ENCODE assay signal across 14 cellular contexts in the genomic region with DNA sequence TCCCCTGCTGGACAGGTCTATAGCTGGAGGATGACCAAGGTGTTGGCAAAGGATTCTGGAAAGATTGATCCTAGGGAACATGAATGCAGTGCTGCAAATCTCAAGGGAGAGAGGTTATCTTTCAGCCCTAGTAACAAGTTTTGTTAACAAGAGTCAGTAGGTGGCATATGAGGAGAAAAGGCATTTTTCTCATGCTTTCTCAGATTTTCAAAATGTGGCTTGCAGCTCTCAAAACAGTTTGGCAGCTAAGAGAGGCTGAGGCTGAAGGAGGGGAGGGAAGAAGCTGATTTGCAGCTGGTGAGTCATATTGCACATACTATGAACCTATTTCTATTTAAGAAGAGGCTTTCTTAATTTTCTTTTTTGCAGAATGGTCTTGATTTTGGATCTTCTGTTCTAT.
DNase-seq lines count a peak whose midpoint lies in the region; ATAC-seq, FAIRE-seq and TF ChIP-seq lines count a peak whose summit lies in the region.
"Had no signal": no experiment of that assay in that cellular context is flagged by ENCODE, and none has a peak within 500 bp of the region (broad histone marks: within the 10 kb centered on the region; RNA-seq: fewer than 3 reads in every experiment).

No MANE protein-coding gene starts in this region.

- no peaks in the 10 kb centered on the region for H4K20me1 ChIP-seq in astrocyte (ENCODE audit: insufficient read depth, low read length)

- intact Hi-C loops in right cardiac atrium (cut with DNase I), result loop anchor here in 2 of 4 donors (5.0 to 10.0 kb wide), 2 partner anchors 33 to 255 kb away; no protein-coding TSS in a partner anchor

- H3K4me2 ChIP-seq in astrocyte (ENCODE audit: low read length), result peak overlapping the region; percentile 11

- peaks cover 10% of the 10 kb centered on the region for H3K27me3 Mint-ChIP-seq in astrocyte (ENCODE audit: low read depth, unreplicated experiment)

- no peak overlapping the region for H3K4me3 Mint-ChIP-seq in astrocyte (ENCODE audit: unreplicated experiment)

- H2AFZ ChIP-seq in astrocyte (ENCODE audit: low read depth, low read length), result no peak overlapping the region

- TF ChIP-seq CTCF in cardiac muscle cell (IDR thresholded peaks at IDR 0.05; ENCODE audit: low read depth, low read length), result peak; percentile 13
- no peak for TF ChIP-seq CTCF in astrocyte (IDR thresholded peaks at IDR 0.05; ENCODE audit: insufficient read depth, low read depth, low read length)

- no peaks in the 10 kb centered on the region for H3K9me3 Mint-ChIP-seq in astrocyte (ENCODE audit: unreplicated experiment)

- peaks cover 28% of the 10 kb centered on the region for H3K4me1 Mint-ChIP-seq in astrocyte (ENCODE audit: low read depth, unreplicated experiment)

- DNase-seq in cardiac muscle cell (ENCODE audit: low read depth in 1 of 2, low spot score in 1 of 2) (peak in 1 of 2 donors; percentile 82), right cardiac atrium (no peak), astrocyte (ENCODE audit: low read depth) (peak; percentile 86), fibroblast of the conjunctiva (ENCODE audit: low read depth) (peak; percentile 53), SW 1271 (lab: John Stamatoyannopoulos, UW) (no peak), SKM-1 (lab: John Stamatoyannopoulos, UW; ENCODE audit: unreplicated experiment) (no peak), GF-D8 (lab: John Stamatoyannopoulos, UW) (no peak)
- DNase-seq: activated naive CD4-positive, alpha-beta T cell treated with Interleukin-2 at 50 U/mL for 16 hours; NCI-H1092 treated with DMSO at 0.1 percent for 48 hours; NCI-H2171 had no signal

- H3K36me3 Mint-ChIP-seq in astrocyte (ENCODE audit: low read depth, unreplicated experiment), result no peaks in the 10 kb centered on the region

- H3K9ac ChIP-seq in astrocyte (ENCODE audit: low read length), result no peak overlapping the region

- H3K79me2 ChIP-seq in astrocyte (ENCODE audit: insufficient read depth, low read length), result no peaks in the 10 kb centered on the region

- H3K4me1 ChIP-seq in cardiac muscle cell (ENCODE audit: low read depth) (no peaks in the 10 kb centered on the region), right cardiac atrium (ENCODE audit: control insufficient read depth, insufficient read depth, low read length) (no peaks in the 10 kb centered on the region), astrocyte (ENCODE audit: insufficient read depth, low read length) (peaks cover 21% of the 10 kb centered on the region)

- H3K27ac ChIP-seq in cardiac muscle cell (no peak overlapping the region), right cardiac atrium (ENCODE audit: low read length) (no peak overlapping the region), astrocyte (ENCODE audit: low read depth, low read length) (peak overlapping the region; percentile 6)
- H3K27ac ChIP-seq: SK-N-MC, VCaP had no signal

- no peaks in the 10 kb centered on the region for H3K27me3 ChIP-seq in cardiac muscle cell
- H3K27me3 ChIP-seq in right cardiac atrium (ENCODE audit: control insufficient read depth, insufficient read depth), result no peaks in the 10 kb centered on the region
- peaks cover 2% of the 10 kb centered on the region for H3K27me3 ChIP-seq in astrocyte (ENCODE audit: insufficient read depth, low read length)

- H3K36me3 ChIP-seq in cardiac muscle cell (no peaks in the 10 kb centered on the region), astrocyte (ENCODE audit: insufficient read depth, low read length) (no peaks in the 10 kb centered on the region)

- FAIRE-seq in astrocyte (lab: Jason Lieb, UNC), result peak; percentile 62

- H3K4me3 ChIP-seq in cardiac muscle cell, result no peak overlapping the region
- no peak overlapping the region for H3K4me3 ChIP-seq in right cardiac atrium (ENCODE audit: low read length)
- H3K4me3 ChIP-seq in astrocyte (ENCODE audit: insufficient read depth, low read depth, low read length), result no peak overlapping the region
- H3K4me3 ChIP-seq: SK-N-MC had no signal

- peak overlapping the region; percentile 37 for H3K27ac Mint-ChIP-seq in astrocyte (ENCODE audit: unreplicated experiment)

- ATAC-seq in right cardiac atrium (no peak), GM21528 (IDR thresholded peaks at IDR 0.05; ENCODE audit: low FRiP score, unreplicated experiment) (no peak)
- ATAC-seq: esophagus mucosa had no signal

- H3K9me3 ChIP-seq in cardiac muscle cell (ENCODE audit: low read depth), result no peaks in the 10 kb centered on the region
- H3K9me3 ChIP-seq in right cardiac atrium (ENCODE audit: control insufficient read depth, low read length), result no peaks in the 10 kb centered on the region
- no peaks in the 10 kb centered on the region for H3K9me3 ChIP-seq in astrocyte (ENCODE audit: insufficient read depth, low read depth, low read length)

Comparison
In these comparisons a context has a peak if more than half of its experiments do, and no peak if none do; other contexts are left out.
1. DNase-seq: peak in astrocyte (single experiment) and fibroblast of the conjunctiva (single experiment); none in right cardiac atrium (0 of 3), SW 1271 (0 of 2), SKM-1 (single experiment) and GF-D8 (single experiment).